ENCODE assay signal across 1 cellular context in the genomic region with DNA sequence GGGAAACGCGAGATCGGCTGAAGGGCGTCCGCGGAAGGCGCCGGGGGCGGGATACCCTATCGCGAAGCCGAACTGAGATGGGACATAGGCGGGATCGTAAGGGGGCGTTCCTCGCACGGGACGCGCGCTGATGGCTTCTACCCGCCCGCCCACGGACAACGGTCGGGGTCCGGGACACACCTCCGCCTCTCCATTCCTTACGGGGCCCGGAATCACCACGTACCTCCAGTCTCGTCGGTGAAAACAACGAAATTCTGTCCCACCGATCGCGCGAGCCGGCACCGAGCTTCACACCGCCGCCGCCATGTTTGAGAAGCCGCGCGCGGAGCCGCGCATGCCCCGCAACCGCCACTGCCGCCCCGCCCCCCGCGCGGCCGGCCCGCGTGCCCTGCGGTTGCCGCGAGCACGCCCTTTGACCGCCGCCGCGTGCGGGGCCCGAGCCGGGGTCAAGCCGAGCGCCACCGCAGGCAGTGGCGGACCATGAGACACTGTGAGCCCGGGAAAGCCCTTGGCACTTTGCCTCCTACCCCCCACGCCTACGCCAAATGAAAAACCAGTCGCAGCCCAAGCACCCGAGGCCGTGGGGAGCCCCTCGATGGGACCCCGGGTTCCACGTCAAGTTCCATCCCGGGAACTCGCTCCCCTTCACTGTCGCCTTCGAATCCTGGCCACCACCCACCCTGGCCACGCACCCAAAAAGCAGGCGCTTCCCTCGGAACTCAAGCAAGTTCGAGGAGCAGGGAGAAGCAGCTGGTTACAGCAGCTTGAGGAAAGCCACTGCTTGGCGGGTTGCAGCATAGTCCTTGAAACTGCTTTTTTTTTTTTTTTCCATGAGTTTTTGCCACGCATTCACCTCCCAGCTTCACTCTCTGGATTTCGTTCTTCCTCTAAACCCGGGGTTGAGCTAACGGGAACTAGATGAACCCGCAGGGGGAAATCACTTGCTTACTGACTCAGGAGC.
A peak's percentile ranks its signal among the peaks of the same experiment; 100 is the strongest.
TF ChIP-seq lines count a peak whose summit lies in the region.

Gene SCML2, minus strand, starts transcription at position 320 of the 961 bp plus-strand sequence. CDS start 20,617 bp downstream, outside the sequence.

TF ChIP-seq in K562, 482 proteins besides CTCF, POLR2A, EP300 and RAD21 (continued from another document and continues in another):
- no peak for TF ChIP-seq ZFP91 (CRISPR knock-in tag; IDR thresholded peaks at IDR 0.05)
- TF ChIP-seq CBX2 (IDR thresholded peaks at IDR 0.05; ENCODE audit: insufficient read depth, low read length, poor library complexity, severe bottlenecking) = no peak
- TF ChIP-seq SPI1 (IDR thresholded peaks at IDR 0.05; ENCODE audit: borderline replicate concordance, low read depth, low read length) = no peak
- TF ChIP-seq FOXM1 (IDR thresholded peaks at IDR 0.05; ENCODE audit: low read depth) = no peak
- no peak for TF ChIP-seq FOXM1 (CRISPR knock-in tag; IDR thresholded peaks at IDR 0.05; ENCODE audit: low read depth)
- no peak for TF ChIP-seq ZNF197 (CRISPR knock-in tag; IDR thresholded peaks at IDR 0.05; ENCODE audit: low read depth)
- TF ChIP-seq KLF1 (tag; IDR thresholded peaks at IDR 0.05) = peak; percentile 49; the same call in 1 of the 2 replicates
- TF ChIP-seq CCAR2 (IDR thresholded peaks at IDR 0.05; ENCODE audit: low read depth, low read length) = no peak
- TF ChIP-seq PHF20 (IDR thresholded peaks at IDR 0.05; ENCODE audit: partially characterized antibody) = no peak
- TF ChIP-seq NFRKB (IDR thresholded peaks at IDR 0.05; ENCODE audit: low read depth) = no peak
- TF ChIP-seq ZNF224 (CRISPR knock-in tag; IDR thresholded peaks at IDR 0.05) = no peak
- TF ChIP-seq, protein P1, sequence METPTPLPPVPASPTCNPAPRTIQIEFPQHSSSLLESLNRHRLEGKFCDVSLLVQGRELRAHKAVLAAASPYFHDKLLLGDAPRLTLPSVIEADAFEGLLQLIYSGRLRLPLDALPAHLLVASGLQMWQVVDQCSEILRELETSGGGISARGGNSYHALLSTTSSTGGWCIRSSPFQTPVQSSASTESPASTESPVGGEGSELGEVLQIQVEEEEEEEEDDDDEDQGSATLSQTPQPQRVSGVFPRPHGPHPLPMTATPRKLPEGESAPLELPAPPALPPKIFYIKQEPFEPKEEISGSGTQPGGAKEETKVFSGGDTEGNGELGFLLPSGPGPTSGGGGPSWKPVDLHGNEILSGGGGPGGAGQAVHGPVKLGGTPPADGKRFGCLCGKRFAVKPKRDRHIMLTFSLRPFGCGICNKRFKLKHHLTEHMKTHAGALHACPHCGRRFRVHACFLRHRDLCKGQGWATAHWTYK (CRISPR knock-in tag; IDR thresholded peaks at IDR 0.05) = no peak
- peak; percentile 47; the same call in 1 of the 2 replicates for TF ChIP-seq NR2C2 (CRISPR knock-in tag; IDR thresholded peaks at IDR 0.05)
- peak; percentile 97 for TF ChIP-seq NR2C2 (tag; IDR thresholded peaks at IDR 0.05)
- peak; percentile 32; the same call in 1 of the 2 replicates for TF ChIP-seq EP400 (IDR thresholded peaks at IDR 0.05)
- no peak for TF ChIP-seq THRA (IDR thresholded peaks at IDR 0.05)
- TF ChIP-seq SMC3 (conservative IDR thresholded peaks at IDR 0.05; ENCODE audit: insufficient read depth, low read depth, low read length) = no peak
- TF ChIP-seq ETS2 (tag; IDR thresholded peaks at IDR 0.05; ENCODE audit: borderline replicate concordance, poor library complexity, severe bottlenecking) = no peak
- no peak for TF ChIP-seq ETV6 (IDR thresholded peaks at IDR 0.05; ENCODE audit: borderline replicate concordance in 1 of 2, low read depth in 2 of 2, low read length in 1 of 2)
- TF ChIP-seq ETV6 (CRISPR knock-in tag; IDR thresholded peaks at IDR 0.05; ENCODE audit: borderline replicate concordance) = no peak
- no peak for TF ChIP-seq JUND (IDR thresholded peaks at IDR 0.05; ENCODE audit: borderline replicate concordance, low read depth, low read length)
- no peak for TF ChIP-seq JUND (tag; IDR thresholded peaks at IDR 0.05; ENCODE audit: borderline replicate concordance, low read depth, low read length)
- no peak for TF ChIP-seq ZNF589 (CRISPR knock-in tag; IDR thresholded peaks at IDR 0.05; ENCODE audit: low read depth)
- TF ChIP-seq JUNB (CRISPR knock-in tag; conservative IDR thresholded peaks at IDR 0.05) = no peak
- no peak; the same call in 1 of the 2 replicates for TF ChIP-seq CBFB (CRISPR knock-in tag; IDR thresholded peaks at IDR 0.05)
- TF ChIP-seq, protein P2, sequence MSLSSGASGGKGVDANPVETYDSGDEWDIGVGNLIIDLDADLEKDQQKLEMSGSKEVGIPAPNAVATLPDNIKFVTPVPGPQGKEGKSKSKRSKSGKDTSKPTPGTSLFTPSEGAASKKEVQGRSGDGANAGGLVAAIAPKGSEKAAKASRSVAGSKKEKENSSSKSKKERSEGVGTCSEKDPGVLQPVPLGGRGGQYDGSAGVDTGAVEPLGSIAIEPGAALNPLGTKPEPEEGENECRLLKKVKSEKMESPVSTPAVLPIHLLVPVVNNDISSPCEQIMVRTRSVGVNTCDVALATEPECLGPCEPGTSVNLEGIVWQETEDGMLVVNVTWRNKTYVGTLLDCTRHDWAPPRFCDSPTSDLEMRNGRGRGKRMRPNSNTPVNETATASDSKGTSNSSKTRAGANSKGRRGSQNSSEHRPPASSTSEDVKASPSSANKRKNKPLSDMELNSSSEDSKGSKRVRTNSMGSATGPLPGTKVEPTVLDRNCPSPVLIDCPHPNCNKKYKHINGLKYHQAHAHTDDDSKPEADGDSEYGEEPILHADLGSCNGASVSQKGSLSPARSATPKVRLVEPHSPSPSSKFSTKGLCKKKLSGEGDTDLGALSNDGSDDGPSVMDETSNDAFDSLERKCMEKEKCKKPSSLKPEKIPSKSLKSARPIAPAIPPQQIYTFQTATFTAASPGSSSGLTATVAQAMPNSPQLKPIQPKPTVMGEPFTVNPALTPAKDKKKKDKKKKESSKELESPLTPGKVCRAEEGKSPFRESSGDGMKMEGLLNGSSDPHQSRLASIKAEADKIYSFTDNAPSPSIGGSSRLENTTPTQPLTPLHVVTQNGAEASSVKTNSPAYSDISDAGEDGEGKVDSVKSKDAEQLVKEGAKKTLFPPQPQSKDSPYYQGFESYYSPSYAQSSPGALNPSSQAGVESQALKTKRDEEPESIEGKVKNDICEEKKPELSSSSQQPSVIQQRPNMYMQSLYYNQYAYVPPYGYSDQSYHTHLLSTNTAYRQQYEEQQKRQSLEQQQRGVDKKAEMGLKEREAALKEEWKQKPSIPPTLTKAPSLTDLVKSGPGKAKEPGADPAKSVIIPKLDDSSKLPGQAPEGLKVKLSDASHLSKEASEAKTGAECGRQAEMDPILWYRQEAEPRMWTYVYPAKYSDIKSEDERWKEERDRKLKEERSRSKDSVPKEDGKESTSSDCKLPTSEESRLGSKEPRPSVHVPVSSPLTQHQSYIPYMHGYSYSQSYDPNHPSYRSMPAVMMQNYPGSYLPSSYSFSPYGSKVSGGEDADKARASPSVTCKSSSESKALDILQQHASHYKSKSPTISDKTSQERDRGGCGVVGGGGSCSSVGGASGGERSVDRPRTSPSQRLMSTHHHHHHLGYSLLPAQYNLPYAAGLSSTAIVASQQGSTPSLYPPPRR (CRISPR knock-in tag; IDR thresholded peaks at IDR 0.05; ENCODE audit: borderline replicate concordance) = 0 out of 2 replicates have a peak, but pooled peaks have one; percentile 36
- peak; percentile 61; the same call in 1 of the 2 replicates for TF ChIP-seq ZNF395 (CRISPR knock-in tag; IDR thresholded peaks at IDR 0.05)
- TF ChIP-seq RBM22 (IDR thresholded peaks at IDR 0.05; ENCODE audit: low read depth, low read length, poor library complexity, severe bottlenecking) = no peak
- no peak for TF ChIP-seq MTA1 (IDR thresholded peaks at IDR 0.05; ENCODE audit: borderline replicate concordance)
- no peak for TF ChIP-seq TEAD1 (CRISPR knock-in tag; IDR thresholded peaks at IDR 0.05)
- TF ChIP-seq RB1 (IDR thresholded peaks at IDR 0.05; ENCODE audit: low read depth) = peak; percentile 53; the same call in 1 of the 2 replicates
- TF ChIP-seq TCF15 (CRISPR knock-in tag; IDR thresholded peaks at IDR 0.05) = no peak
- no peak for TF ChIP-seq TAL1 (IDR thresholded peaks at IDR 0.05)
- no peak for TF ChIP-seq CBX5 (IDR thresholded peaks at IDR 0.05; ENCODE audit: borderline replicate concordance, low read depth)
- no peak for TF ChIP-seq MCM2 (IDR thresholded peaks at IDR 0.05; ENCODE audit: low read depth)
- peak; percentile 87 for TF ChIP-seq RBFOX2 (IDR thresholded peaks at IDR 0.05; ENCODE audit: low read depth, low read length)
- 0 out of 2 replicates have a peak, but pooled peaks have one; percentile 53 for TF ChIP-seq SUPT5H (IDR thresholded peaks at IDR 0.05)
- no peak for TF ChIP-seq HDGF (IDR thresholded peaks at IDR 0.05)
- no peak for TF ChIP-seq CREB3 (tag; conservative IDR thresholded peaks at IDR 0.05; ENCODE audit: low read depth)
- TF ChIP-seq U2AF1 (optimal IDR thresholded peaks at IDR 0.05; ENCODE audit: low read depth, low read length) = no peak
- TF ChIP-seq, protein P3, sequence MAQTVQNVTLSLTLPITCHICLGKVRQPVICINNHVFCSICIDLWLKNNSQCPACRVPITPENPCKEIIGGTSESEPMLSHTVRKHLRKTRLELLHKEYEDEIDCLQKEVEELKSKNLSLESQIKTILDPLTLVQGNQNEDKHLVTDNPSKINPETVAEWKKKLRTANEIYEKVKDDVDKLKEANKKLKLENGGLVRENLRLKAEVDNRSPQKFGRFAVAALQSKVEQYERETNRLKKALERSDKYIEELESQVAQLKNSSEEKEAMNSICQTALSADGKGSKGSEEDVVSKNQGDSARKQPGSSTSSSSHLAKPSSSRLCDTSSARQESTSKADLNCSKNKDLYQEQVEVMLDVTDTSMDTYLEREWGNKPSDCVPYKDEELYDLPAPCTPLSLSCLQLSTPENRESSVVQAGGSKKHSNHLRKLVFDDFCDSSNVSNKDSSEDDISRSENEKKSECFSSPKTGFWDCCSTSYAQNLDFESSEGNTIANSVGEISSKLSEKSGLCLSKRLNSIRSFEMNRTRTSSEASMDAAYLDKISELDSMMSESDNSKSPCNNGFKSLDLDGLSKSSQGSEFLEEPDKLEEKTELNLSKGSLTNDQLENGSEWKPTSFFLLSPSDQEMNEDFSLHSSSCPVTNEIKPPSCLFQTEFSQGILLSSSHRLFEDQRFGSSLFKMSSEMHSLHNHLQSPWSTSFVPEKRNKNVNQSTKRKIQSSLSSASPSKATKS (CRISPR knock-in tag; IDR thresholded peaks at IDR 0.05) = no peak
- TF ChIP-seq, protein P4, sequence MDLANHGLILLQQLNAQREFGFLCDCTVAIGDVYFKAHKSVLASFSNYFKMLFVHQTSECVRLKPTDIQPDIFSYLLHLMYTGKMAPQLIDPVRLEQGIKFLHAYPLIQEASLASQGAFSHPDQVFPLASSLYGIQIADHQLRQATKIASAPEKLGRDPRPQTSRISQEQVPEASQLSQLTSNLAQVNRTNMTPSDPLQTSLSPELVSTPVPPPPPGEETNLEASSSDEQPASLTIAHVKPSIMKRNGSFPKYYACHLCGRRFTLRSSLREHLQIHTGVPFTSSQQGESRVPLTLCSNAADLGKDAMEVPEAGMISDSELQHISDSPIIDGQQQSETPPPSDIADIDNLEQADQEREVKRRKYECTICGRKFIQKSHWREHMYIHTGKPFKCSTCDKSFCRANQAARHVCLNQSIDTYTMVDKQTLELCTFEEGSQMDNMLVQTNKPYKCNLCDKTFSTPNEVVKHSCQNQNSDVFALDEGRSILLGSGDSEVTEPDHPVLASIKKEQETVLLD (IDR thresholded peaks at IDR 0.05) = no peak
- TF ChIP-seq ZKSCAN3 (CRISPR knock-in tag; IDR thresholded peaks at IDR 0.05) = no peak
- TF ChIP-seq IRF2 (CRISPR knock-in tag; IDR thresholded peaks at IDR 0.05) = no peak
